In genomic region chr6:35359744-35360348, GRCh38 we compare ENCODE assay signal across 9 cellular contexts. TPM values are rescaled to one million over a fixed set of nuclear protein-coding genes. Genes with fewer than 3 reads are reported as not detected.
DNase-seq lines count a peak whose midpoint lies in the region; ATAC-seq lines count a peak whose summit lies in the region.
"Had no signal": no experiment of that assay in that cellular context is flagged by ENCODE, and none has a peak within 500 bp of the region (broad histone marks: within the 10 kb centered on the region; RNA-seq: fewer than 3 reads in every experiment).

No MANE protein-coding gene starts in this region.

- no peak overlapping the region for H3K4me3 Mint-ChIP-seq in stimulated activated naive CD8-positive, alpha-beta T cell treated with anti-CD3 and anti-CD28 coated beads, Interleukin-15, Interleukin-2, amounts not matched to agents 100 ng/mL and 50 ng/mL, for 24 hours
- H3K4me3 Mint-ChIP-seq in effector memory CD8-positive, alpha-beta T cell = no peak overlapping the region

- H3K9me3 Mint-ChIP-seq in stimulated activated naive CD8-positive, alpha-beta T cell treated with anti-CD3 and anti-CD28 coated beads, Interleukin-15, Interleukin-2, amounts not matched to agents 100 ng/mL and 50 ng/mL, for 24 hours = no peaks in the 10 kb centered on the region
- no peaks in the 10 kb centered on the region for H3K9me3 Mint-ChIP-seq in effector memory CD8-positive, alpha-beta T cell

- 2 to 10% methylated on average over 2 of the region's 2 CpGs for WGBS in aorta, 2 donors

- H3K4me1 ChIP-seq in aorta (ENCODE audit: control insufficient read depth in 1 of 2, insufficient read depth in 2 of 2, low read length in 2 of 2) = peaks cover 0 to 8% of the 10 kb centered on the region in 2 donors

- no peak overlapping the region for H3K4me3 ChIP-seq in aorta (ENCODE audit: low read length in 2 of 2)

- ATAC-seq in stimulated activated naive CD8-positive, alpha-beta T cell treated with anti-CD3 and anti-CD28 coated beads, Interleukin-15, Interleukin-2, amounts not matched to agents 100 U/mL and 50 U/mL, for 24 hours = no peak
- ATAC-seq in effector memory CD8-positive, alpha-beta T cell (replicated peaks) = no peak
- ATAC-seq in aorta (ENCODE audit: low FRiP score) (no peak), GM19035 (IDR thresholded peaks at IDR 0.05; ENCODE audit: unreplicated experiment) (no peak)

- peak overlapping the region in 1 of 2 donors; percentile 37 for H3K27ac ChIP-seq in aorta (ENCODE audit: low read depth in 1 of 2, low read length in 2 of 2)
- H3K27ac ChIP-seq: neutrophil had no signal

- no peak for DNase-seq in stimulated activated naive CD8-positive, alpha-beta T cell treated with anti-CD3 and anti-CD28 coated beads, Interleukin-15, Interleukin-2, amounts not matched to agents 100 U/mL and 50 U/mL, for 24 hours
- no peak for DNase-seq in effector memory CD8-positive, alpha-beta T cell
- DNase-seq in medulla oblongata (ENCODE audit: extremely low spot score) = peak; percentile 93
- DNase-seq in aorta = peak; percentile 51 to 54
- DNase-seq in central memory CD4-positive, alpha-beta T cell = no peak
- DNase-seq in activated CD4-positive, alpha-beta T cell treated with anti-CD3 and anti-CD28 coated beads for 1 hour = no peak

- H3K9me3 ChIP-seq in aorta (ENCODE audit: control insufficient read depth, low read length) = no peaks in the 10 kb centered on the region
- H3K9me3 ChIP-seq: neutrophil had no signal

- H3K4me1 Mint-ChIP-seq in stimulated activated naive CD8-positive, alpha-beta T cell treated with anti-CD3 and anti-CD28 coated beads, Interleukin-15, Interleukin-2, amounts not matched to agents 100 ng/mL and 50 ng/mL, for 24 hours (ENCODE audit: low read depth) = peaks cover 31% of the 10 kb centered on the region
- H3K4me1 Mint-ChIP-seq in effector memory CD8-positive, alpha-beta T cell (ENCODE audit: low read depth in 2 of 2) = peaks cover 22 to 35% of the 10 kb centered on the region in 2 donors

- H3K27ac Mint-ChIP-seq in stimulated activated naive CD8-positive, alpha-beta T cell treated with anti-CD3 and anti-CD28 coated beads, Interleukin-15, Interleukin-2, amounts not matched to agents 100 ng/mL and 50 ng/mL, for 24 hours = peak overlapping the region; percentile 49
- peak overlapping the region; percentile 52 to 62 for H3K27ac Mint-ChIP-seq in effector memory CD8-positive, alpha-beta T cell

- H3K36me3 ChIP-seq in aorta (ENCODE audit: control insufficient read depth in 1 of 2, insufficient read depth in 2 of 2, low read length in 1 of 2) = no peaks in the 10 kb centered on the region

- intact Hi-C loops in aorta (cut with DNase I) = no loop called here

- H3K27me3 Mint-ChIP-seq in stimulated activated naive CD8-positive, alpha-beta T cell treated with anti-CD3 and anti-CD28 coated beads, Interleukin-15, Interleukin-2, amounts not matched to agents 100 ng/mL and 50 ng/mL, for 24 hours = no peaks in the 10 kb centered on the region
- no peaks in the 10 kb centered on the region for H3K27me3 Mint-ChIP-seq in effector memory CD8-positive, alpha-beta T cell

- peaks cover 23% of the 10 kb centered on the region for H3K36me3 Mint-ChIP-seq in stimulated activated naive CD8-positive, alpha-beta T cell treated with anti-CD3 and anti-CD28 coated beads, Interleukin-15, Interleukin-2, amounts not matched to agents 100 ng/mL and 50 ng/mL, for 24 hours (ENCODE audit: low read depth)
- peaks cover 15% of the 10 kb centered on the region for H3K36me3 Mint-ChIP-seq in effector memory CD8-positive, alpha-beta T cell (ENCODE audit: insufficient read depth)

- H3K27me3 ChIP-seq in aorta (ENCODE audit: control insufficient read depth in 1 of 2, insufficient read depth in 2 of 2, low read length in 1 of 2) = no peaks in the 10 kb centered on the region
- H3K27me3 ChIP-seq: neutrophil had no signal

RNA-seq across cellular contexts. Expression of gene PPARD, which starts 17.5 kb away (rescaled TPM):
- total RNA-seq in aorta = 10 to 100 TPM; 24.9 to 27.7 TPM
- 10 to 100 TPM in 1 of 2 donors, 1 to 10 TPM in 1; 5.9 to 16.7 TPM for polyA plus RNA-seq in aorta

Comparison
In these comparisons a context has a peak if more than half of its experiments do, and no peak if none do; other contexts are left out.
1. DNase-seq: peak in medulla oblongata (single experiment) and aorta (2 of 2); none in stimulated activated naive CD8-positive, alpha-beta T cell treated with anti-CD3 and anti-CD28 coated beads, Interleukin-15, Interleukin-2, amounts not matched to agents 100 U/mL and 50 U/mL, for 24 hours (single experiment), effector memory CD8-positive, alpha-beta T cell (0 of 3), central memory CD4-positive, alpha-beta T cell (single experiment) and activated CD4-positive, alpha-beta T cell treated with anti-CD3 and anti-CD28 coated beads for 1 hour (single experiment).